ENCODE assay signal across 8 cellular contexts in genomic region chr17:7914771-7915610, GRCh38. TPM values are rescaled to one million over a fixed set of nuclear protein-coding genes. Genes with fewer than 3 reads are reported as not detected.
DNase-seq lines count a peak whose midpoint lies in the region; ATAC-seq, FAIRE-seq and TF ChIP-seq lines count a peak whose summit lies in the region.

No MANE protein-coding gene starts in this region.

- DNase-seq in AG08396 (ENCODE audit: low spot score) (peak; percentile 29), Panc1 (ENCODE audit: low read depth, low spot score) (no peak), H1 (ENCODE audit: low read depth in 1 of 2, low spot score in 2 of 2) (no peak), medulla oblongata (ENCODE audit: extremely low spot score) (no peak), RPMI8226 (no peak), COR-L47 (lab: John Stamatoyannopoulos, UW) (no peak)
- DNase-seq in naive thymus-derived CD8-positive, alpha-beta T cell: no peak

- TF ChIP-seq CTCF in Panc1 (IDR thresholded peaks at IDR 0.05) (no peak), H1 (IDR thresholded peaks at IDR 0.05; ENCODE audit: control extremely low read depth in 1 of 3, insufficient read depth in 1 of 3, low read depth in 1 of 3, low read length in 3 of 3) (no peak)

- H3K4me1 Mint-ChIP-seq in naive thymus-derived CD8-positive, alpha-beta T cell: peaks cover 29 to 42% (median 32%) of the 10 kb centered on the region in 4 donors

- H3K9me3 ChIP-seq in Panc1 (ENCODE audit: control insufficient read depth, insufficient read depth, low read depth, low read length) (no peaks in the 10 kb centered on the region), H1 (ENCODE audit: insufficient read depth in 2 of 2, low read depth in 1 of 2, low read length in 1 of 2) (no peaks in the 10 kb centered on the region)

- no peaks in the 10 kb centered on the region for H3K79me2 ChIP-seq in H1 (ENCODE audit: control insufficient read depth in 1 of 2, insufficient read depth in 2 of 2, low read length in 2 of 2)

- peaks cover 0 to 2% of the 10 kb centered on the region in 2 experiments for H4K20me1 ChIP-seq in H1 (replicated peaks in 1 of 2; ENCODE audit: control insufficient read depth in 1 of 2, insufficient read depth in 2 of 2, low read length in 2 of 2)

- no peak for TF ChIP-seq EP300 in H1 (IDR thresholded peaks at IDR 0.05; ENCODE audit: borderline replicate concordance in 1 of 2, low read depth in 2 of 2, low read length in 2 of 2)

- 38% methylated on average over 20 of the region's 20 CpGs; no CpG with 5 or more reads in 1 of the 2 experiments for WGBS in H1 (ENCODE audit: extremely low coverage in 1 of 2, insufficient coverage in 1 of 2, insufficient read length in 1 of 2, insufficient replicate concordance in 2 of 2, low coverage in 1 of 2, low lambda C conversion rate in 2 of 2, missing lambda C conversion rate in 1 of 2), 2 experiments

- H3K23me2 ChIP-seq in H1 (ENCODE audit: low read depth, low read length): peaks cover 7% of the 10 kb centered on the region

- peak overlapping the region; percentile 86 for H3K27ac ChIP-seq in Panc1 (ENCODE audit: low read length)
- no peak overlapping the region for H3K27ac ChIP-seq in H1 (ENCODE audit: low read depth, low read length)

- no peak overlapping the region for H3K18ac ChIP-seq in H1 (ENCODE audit: extremely low read depth, low read length)

- no peak overlapping the region for H2AK5ac ChIP-seq in H1 (ENCODE audit: low read depth, low read length)

- peak overlapping the region; percentile 72 to 96 (median 94) for H3K27ac Mint-ChIP-seq in naive thymus-derived CD8-positive, alpha-beta T cell

- H3K14ac ChIP-seq in H1 (ENCODE audit: insufficient read length): no peak overlapping the region

- H3K4me1 ChIP-seq in Panc1 (ENCODE audit: control insufficient read depth, insufficient read depth, low read length) (peaks cover 10% of the 10 kb centered on the region), H1 (replicated peaks in 1 of 4; ENCODE audit: control insufficient read depth in 3 of 4, insufficient read depth in 4 of 4, low read length in 3 of 4) (peaks cover 0 to 6% (median 6%) of the 10 kb centered on the region in 4 experiments; a peak in 5 of 7 replicates)

- no peak overlapping the region for H4K91ac ChIP-seq in H1 (replicated peaks; ENCODE audit: insufficient read length, low read length)

- H3K27me3 ChIP-seq in Panc1 (ENCODE audit: control insufficient read depth, insufficient read depth, low read length) (no peaks in the 10 kb centered on the region), H1 (replicated peaks in 1 of 4; ENCODE audit: control insufficient read depth in 3 of 4, extremely low read depth in 1 of 4, insufficient read depth in 3 of 4, low read length in 3 of 4) (peaks cover 10 to 30% (median 26%) of the 10 kb centered on the region in 4 experiments)

- no peak overlapping the region for H4K5ac ChIP-seq in H1 (ENCODE audit: insufficient read length, low read depth, low read length)

- ATAC-seq in GM21528 (IDR thresholded peaks at IDR 0.05; ENCODE audit: low FRiP score, unreplicated experiment): peak; percentile 25
- ATAC-seq in Panc1: peak; percentile 62
- peak in 1 of 2 donors; percentile 50 for ATAC-seq in naive thymus-derived CD8-positive, alpha-beta T cell

- peaks cover 3% of the 10 kb centered on the region for H3K36me3 ChIP-seq in Panc1 (ENCODE audit: control insufficient read depth, insufficient read depth, low read length)
- peaks cover 0 to 3% (median 0%) of the 10 kb centered on the region in 4 experiments; a peak in 3 of 8 replicates for H3K36me3 ChIP-seq in H1 (ENCODE audit: control insufficient read depth in 2 of 4, insufficient read depth in 4 of 4, low read length in 3 of 4)

- no peaks in the 10 kb centered on the region for H3K9me3 Mint-ChIP-seq in naive thymus-derived CD8-positive, alpha-beta T cell

- POLR2A ChIA-PET in Panc1 (lab: Charles Lee) (no interaction called here), H1 (lab: Charles Lee; ENCODE audit: partially characterized antibody) (interaction anchor here (0.6 to 2.0 kb wide), 6 partner anchors 11 to 126 kb away, joined by 3 to 9 read pairs (median 3); partner anchors contain the start of genes CNTROB and TRAPPC1)
- POLR2A ChIA-PET in naive thymus-derived CD8-positive, alpha-beta T cell (lab: Charles Lee): interaction anchor here (0.8 to 6.3 kb wide), 18 partner anchors 8 to 374 kb away, joined by 3 to 110 read pairs (median 6); partner anchors contain the start of genes CNTROB, CYB5D1, KCNAB3 and NAA38

- H3K36me3 Mint-ChIP-seq in naive thymus-derived CD8-positive, alpha-beta T cell: peaks cover 0 to 23% (median 5%) of the 10 kb centered on the region in 3 donors

- no peak for TF ChIP-seq POLR2A in H1 (IDR thresholded peaks at IDR 0.05; ENCODE audit: control extremely low read depth in 1 of 2, low read depth in 2 of 2, low read length in 2 of 2)

- H2BK20ac ChIP-seq in H1 (ENCODE audit: low read length): no peak overlapping the region

- CTCF ChIA-PET in Panc1 (lab: Charles Lee) (no interaction called here), H1 (lab: Charles Lee; ENCODE audit: partially characterized antibody) (interaction anchor here (0.6 to 6.9 kb wide), 7 partner anchors 12 to 159 kb away, joined by 3 to 64 read pairs (median 4); no protein-coding TSS in a partner anchor)

- in situ Hi-C loops in Panc1 (cut with HindIII; ENCODE audit: low pct_unique_long_range_greater_than_20kb, low sequenced_read_pairs): no loop called here

- peak; percentile 39 for FAIRE-seq in H1 (lab: Jason Lieb, UNC)

- no peak overlapping the region for H3K56ac ChIP-seq in H1 (replicated peaks; ENCODE audit: insufficient read length, low read depth, low read length)

- no peak overlapping the region for H3K9ac ChIP-seq in H1 (replicated peaks in 1 of 4; ENCODE audit: extremely low read depth in 1 of 4, low read depth in 3 of 4, low read length in 3 of 4)

- no peak overlapping the region for H4K8ac ChIP-seq in H1 (ENCODE audit: extremely low read depth, insufficient read depth, low read length)

- 0 out of 2 replicates have a peak overlapping the region, but pooled peaks have one; percentile 58 for H2AFZ ChIP-seq in H1 (ENCODE audit: low read length)

- H3K4me3 Mint-ChIP-seq in naive thymus-derived CD8-positive, alpha-beta T cell: peak overlapping the region; percentile 86 to 93 (median 89)

- no peak overlapping the region for H2BK12ac ChIP-seq in H1 (ENCODE audit: low read depth, low read length)

- no peak overlapping the region for H3K23ac ChIP-seq in H1 (ENCODE audit: insufficient read length)

- H3K27me3 Mint-ChIP-seq in naive thymus-derived CD8-positive, alpha-beta T cell: no peaks in the 10 kb centered on the region

- no peaks in the 10 kb centered on the region for H3K79me1 ChIP-seq in H1 (ENCODE audit: low read depth, low read length)

- BruUV-seq in Panc1 (replicated peaks; lab: Mats Ljungman, UMichigan): TSS peak; percentile 89

- intact Hi-C loops in Panc1 (cut with micrococcal nuclease; ENCODE audit: unreplicated experiment): no loop called here

- no peak overlapping the region for H3K4ac ChIP-seq in H1 (replicated peaks; ENCODE audit: insufficient read length, low read depth, low read length)

- no peak overlapping the region for H2BK15ac ChIP-seq in H1 (ENCODE audit: low read length)

- H3K4me3 ChIP-seq in Panc1 (ENCODE audit: low read depth in 2 of 2, low read length in 2 of 2): peak overlapping the region; percentile 59 to 87
- peak overlapping the region; percentile 30 to 53 (median 37); a peak in 7 of 8 replicates for H3K4me3 ChIP-seq in H1 (ENCODE audit: extremely low read depth in 1 of 4, insufficient read depth in 2 of 4, low read depth in 3 of 4, low read length in 4 of 4)

- TF ChIP-seq RAD21 in H1 (IDR thresholded peaks at IDR 0.05 in 1 of 2, conservative IDR thresholded peaks at IDR 0.05 in 1 of 2; ENCODE audit: low read depth in 2 of 2, low read length in 2 of 2): no peak

- no peak overlapping the region for H2BK5ac ChIP-seq in H1 (ENCODE audit: low read depth, low read length)

- H3K4me2 ChIP-seq in H1 (ENCODE audit: insufficient read depth in 1 of 2, low read depth in 2 of 2, low read length in 2 of 2): peak overlapping the region; percentile 85 to 88

- no peak overlapping the region for H2BK120ac ChIP-seq in H1 (replicated peaks; ENCODE audit: low read depth, low read length)

RNA-seq across cellular contexts. Expression of gene RNF227, which starts 1.1 kb away (rescaled TPM):
- total RNA-seq in Panc1 (2021; ENCODE audit: unreplicated experiment): 2.6 TPM
- polyA plus RNA-seq in Panc1 (2012; ENCODE audit: insufficient read length): 3.6 TPM
- total RNA-seq in H1 (2021; fragmentation: NEBNext Ultra II Directional; extraction: Animal tissue kit (Norgen Biotek cat#: 25700)): 0.63 and 0.77 TPM in 2 replicates
- 1.1 and 1.7 TPM in 2 replicates for polyA plus RNA-seq in H1 (2011; rRNA removed)
- 0.94 TPM for polyA plus RNA-seq in H1 (2011; cell fraction: cytosol; rRNA removed)
- 0.56 TPM for polyA plus RNA-seq in H1 (2011; cell fraction: nucleus; rRNA removed)
- polyA plus RNA-seq in H1 (2012, experiment 1 of 2): 0.64 to 2.2 TPM (median 0.83 TPM) in 4 replicates
- 0.63 TPM for polyA plus RNA-seq in H1 (2012, experiment 2 of 2)
- polyA plus RNA-seq in H1 (2013, experiment 1 of 2): 0.67 TPM
- 0.48 TPM for polyA plus RNA-seq in H1 (2013, experiment 2 of 2)
- 0.27 and 0.47 TPM in 2 replicates for polyA minus RNA-seq in H1 (2011; rRNA and poly(A)+ RNA removed)
- 0.66 TPM for polyA minus RNA-seq in H1 (2011; cell fraction: cytosol; rRNA and poly(A)+ RNA removed)
- polyA minus RNA-seq in H1 (2011; cell fraction: nucleus; rRNA and poly(A)+ RNA removed): 0.20 TPM
- total RNA-seq in naive thymus-derived CD8-positive, alpha-beta T cell: 1 to 10 TPM; 7.8 to 9.4 TPM
- polyA plus RNA-seq in naive thymus-derived CD8-positive, alpha-beta T cell: 1 to 10 TPM in 2 of 3 donors, under 1 TPM in 1; 0.65 to 4.8 (median 2.4) TPM

RNA-seq across cellular contexts. Expression of gene KCNAB3, which starts 14.7 kb away (rescaled TPM):
- total RNA-seq in Panc1 (2021; ENCODE audit: unreplicated experiment): 3.5 TPM
- 1.2 TPM for polyA plus RNA-seq in Panc1 (2012; ENCODE audit: insufficient read length)
- 2.3 and 2.4 TPM in 2 replicates for total RNA-seq in H1 (2021; fragmentation: NEBNext Ultra II Directional; extraction: Animal tissue kit (Norgen Biotek cat#: 25700))
- 1.7 and 2.8 TPM in 2 replicates for polyA plus RNA-seq in H1 (2011; rRNA removed)
- polyA plus RNA-seq in H1 (2011; cell fraction: cytosol; rRNA removed): 2.8 TPM
- polyA plus RNA-seq in H1 (2011; cell fraction: nucleus; rRNA removed): 17.5 TPM
- 2.6 to 3.4 TPM (median 3.3 TPM) in 4 replicates for polyA plus RNA-seq in H1 (2012, experiment 1 of 2)
- polyA plus RNA-seq in H1 (2012, experiment 2 of 2): 1.2 TPM
- polyA plus RNA-seq in H1 (2013, experiment 1 of 2): 4.1 TPM
- polyA plus RNA-seq in H1 (2013, experiment 2 of 2): 3.9 TPM
- 0.90 and 2.5 TPM in 2 replicates for polyA minus RNA-seq in H1 (2011; rRNA and poly(A)+ RNA removed)
- 2.3 TPM for polyA minus RNA-seq in H1 (2011; cell fraction: cytosol; rRNA and poly(A)+ RNA removed)
- polyA minus RNA-seq in H1 (2011; cell fraction: nucleus; rRNA and poly(A)+ RNA removed): 4.6 TPM
- 10 to 100 TPM; 16.1 to 19.4 TPM for total RNA-seq in naive thymus-derived CD8-positive, alpha-beta T cell
- polyA plus RNA-seq in naive thymus-derived CD8-positive, alpha-beta T cell: under 1 TPM in 2 of 3 donors, not detected in 1; 0.44 to 0.80 TPM

RNA-seq across cellular contexts. Expression of gene TRAPPC1, which starts 16.8 kb away (rescaled TPM):
- 154 TPM for total RNA-seq in Panc1 (2021; ENCODE audit: unreplicated experiment)
- polyA plus RNA-seq in Panc1 (2012; ENCODE audit: insufficient read length): 244 TPM
- 99.3 and 114 TPM in 2 replicates for total RNA-seq in H1 (2021; fragmentation: NEBNext Ultra II Directional; extraction: Animal tissue kit (Norgen Biotek cat#: 25700))
- 170 and 194 TPM in 2 replicates for polyA plus RNA-seq in H1 (2011; rRNA removed)
- 146 TPM for polyA plus RNA-seq in H1 (2011; cell fraction: cytosol; rRNA removed)
- polyA plus RNA-seq in H1 (2011; cell fraction: nucleus; rRNA removed): 89.5 TPM
- polyA plus RNA-seq in H1 (2012, experiment 1 of 2): 153 to 167 TPM (median 161 TPM) in 4 replicates
- 221 TPM for polyA plus RNA-seq in H1 (2012, experiment 2 of 2)
- polyA plus RNA-seq in H1 (2013, experiment 1 of 2): 103 TPM
- polyA plus RNA-seq in H1 (2013, experiment 2 of 2): 107 TPM
- polyA minus RNA-seq in H1 (2011; rRNA and poly(A)+ RNA removed): 69.5 and 107 TPM in 2 replicates
- polyA minus RNA-seq in H1 (2011; cell fraction: cytosol; rRNA and poly(A)+ RNA removed): 54.1 TPM
- 32.8 TPM for polyA minus RNA-seq in H1 (2011; cell fraction: nucleus; rRNA and poly(A)+ RNA removed)
- 100 to 1,000 TPM in 1 of 2 experiments, 10 to 100 TPM in 1; 93.4 to 120 TPM for total RNA-seq in naive thymus-derived CD8-positive, alpha-beta T cell
- polyA plus RNA-seq in naive thymus-derived CD8-positive, alpha-beta T cell: 100 to 1,000 TPM; 199 to 219 (median 205) TPM

RNA-seq across cellular contexts. Expression of gene CNTROB, which starts 17.0 kb away (rescaled TPM):
- total RNA-seq in Panc1 (2021; ENCODE audit: unreplicated experiment): 60.5 TPM
- polyA plus RNA-seq in Panc1 (2012; ENCODE audit: insufficient read length): 38.4 TPM
- 30.0 and 31.9 TPM in 2 replicates for total RNA-seq in H1 (2021; fragmentation: NEBNext Ultra II Directional; extraction: Animal tissue kit (Norgen Biotek cat#: 25700))
- 20.5 and 28.2 TPM in 2 replicates for polyA plus RNA-seq in H1 (2011; rRNA removed)
- 31.0 TPM for polyA plus RNA-seq in H1 (2011; cell fraction: cytosol; rRNA removed)
- polyA plus RNA-seq in H1 (2011; cell fraction: nucleus; rRNA removed): 91.0 TPM
- 29.7 to 32.7 TPM (median 31.3 TPM) in 4 replicates for polyA plus RNA-seq in H1 (2012, experiment 1 of 2)
- 21.6 TPM for polyA plus RNA-seq in H1 (2012, experiment 2 of 2)
- polyA plus RNA-seq in H1 (2013, experiment 1 of 2): 21.0 TPM
- polyA plus RNA-seq in H1 (2013, experiment 2 of 2): 20.3 TPM
- 13.3 and 23.5 TPM in 2 replicates for polyA minus RNA-seq in H1 (2011; rRNA and poly(A)+ RNA removed)
- 14.5 TPM for polyA minus RNA-seq in H1 (2011; cell fraction: cytosol; rRNA and poly(A)+ RNA removed)
- polyA minus RNA-seq in H1 (2011; cell fraction: nucleus; rRNA and poly(A)+ RNA removed): 25.0 TPM
- total RNA-seq in naive thymus-derived CD8-positive, alpha-beta T cell: 10 to 100 TPM; 35.2 to 43.0 TPM
- 10 to 100 TPM in 2 of 3 donors, 1 to 10 TPM in 1; 7.6 to 18.5 (median 12.4) TPM for polyA plus RNA-seq in naive thymus-derived CD8-positive, alpha-beta T cell

RNA-seq across cellular contexts. Expression of gene CHD3, which starts 26.4 kb away (rescaled TPM):
- 84.6 TPM for total RNA-seq in Panc1 (2021; ENCODE audit: unreplicated experiment)
- polyA plus RNA-seq in Panc1 (2012; ENCODE audit: insufficient read length): 113 TPM
- total RNA-seq in H1 (2021; fragmentation: NEBNext Ultra II Directional; extraction: Animal tissue kit (Norgen Biotek cat#: 25700)): 12.9 and 14.2 TPM in 2 replicates
- 12.3 and 18.3 TPM in 2 replicates for polyA plus RNA-seq in H1 (2011; rRNA removed)
- 12.4 TPM for polyA plus RNA-seq in H1 (2011; cell fraction: cytosol; rRNA removed)
- 45.8 TPM for polyA plus RNA-seq in H1 (2011; cell fraction: nucleus; rRNA removed)
- polyA plus RNA-seq in H1 (2012, experiment 1 of 2): 20.4 to 31.7 TPM (median 27.8 TPM) in 4 replicates
- 4.9 TPM for polyA plus RNA-seq in H1 (2012, experiment 2 of 2)
- polyA plus RNA-seq in H1 (2013, experiment 1 of 2): 12.0 TPM
- 11.8 TPM for polyA plus RNA-seq in H1 (2013, experiment 2 of 2)
- polyA minus RNA-seq in H1 (2011; rRNA and poly(A)+ RNA removed): 17.4 and 27.2 TPM in 2 replicates
- polyA minus RNA-seq in H1 (2011; cell fraction: cytosol; rRNA and poly(A)+ RNA removed): 16.4 TPM
- 16.2 TPM for polyA minus RNA-seq in H1 (2011; cell fraction: nucleus; rRNA and poly(A)+ RNA removed)
- total RNA-seq in naive thymus-derived CD8-positive, alpha-beta T cell: 100 to 1,000 TPM; 277 to 281 TPM
- 10 to 100 TPM in 2 of 3 donors, 1 to 10 TPM in 1; 4.3 to 29.2 (median 15.5) TPM for polyA plus RNA-seq in naive thymus-derived CD8-positive, alpha-beta T cell
